ENCODE assay signal across 8 cellular contexts in the genomic region with DNA sequence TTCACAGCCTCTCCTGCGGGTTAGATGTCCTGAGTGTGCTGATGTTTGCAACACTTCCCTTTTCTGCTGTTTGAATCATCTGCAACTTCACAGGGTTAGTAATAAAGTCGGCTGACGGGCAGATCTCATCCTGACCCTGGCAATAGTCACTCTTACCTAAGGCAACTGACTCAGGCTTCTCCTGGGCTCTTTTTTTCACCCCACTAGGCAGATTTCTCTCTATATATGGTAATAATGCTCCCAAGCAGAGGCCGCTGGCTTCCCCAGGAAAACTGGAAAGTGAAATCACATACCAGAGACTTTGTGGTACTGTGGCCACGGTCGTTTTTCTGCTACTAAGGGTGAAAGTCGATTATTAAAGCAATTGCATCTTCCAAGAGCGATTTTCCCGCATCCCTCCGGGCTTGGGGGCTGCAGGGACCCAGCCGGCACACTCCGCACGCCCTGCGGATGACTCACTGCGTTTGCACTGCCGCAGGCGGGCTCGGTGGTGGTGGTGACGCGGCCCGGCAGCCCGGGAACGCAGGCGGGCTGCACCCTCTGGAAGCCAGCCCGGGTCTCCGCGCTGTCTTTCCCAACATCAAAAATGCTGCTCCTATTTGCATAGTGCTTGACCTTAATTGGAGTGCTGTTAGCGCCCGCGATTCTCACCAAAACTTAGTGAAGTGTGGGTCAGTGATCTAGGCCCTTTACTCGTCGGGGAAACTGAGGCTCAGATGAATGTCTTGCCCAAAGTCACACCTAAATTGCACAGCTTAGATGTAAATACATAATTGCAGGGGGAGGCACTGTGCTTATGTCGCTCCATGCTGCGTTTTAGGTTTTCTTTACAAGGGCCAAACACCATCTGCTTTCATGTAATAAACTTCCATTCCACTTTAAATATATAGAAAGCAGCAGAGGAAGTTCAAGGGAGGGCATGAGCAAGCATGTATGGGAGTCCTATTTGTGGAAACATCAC. TPM values are rescaled to one million over a fixed set of nuclear protein-coding genes. Genes with fewer than 3 reads are reported as not detected.
DNase-seq lines count a peak whose midpoint lies in the region; ATAC-seq, FAIRE-seq and TF ChIP-seq lines count a peak whose summit lies in the region.

No MANE protein-coding gene starts in this region.

- peak; percentile 95 for DNase-seq in Daoy (ENCODE audit: low read depth)
- peak; percentile 74 for DNase-seq in H7
- peak; percentile 45 for DNase-seq in NCI-H1105 treated with DMSO at 0.1 percent for 48 hours (lab: John Stamatoyannopoulos, UW)
- peak; percentile 35 for DNase-seq in activated CD4-positive, CD25-positive, alpha-beta regulatory T cell treated with anti-CD3 and anti-CD28 coated beads, Interleukin-2, amount 50 U/mL, for 72 hours
- peak; percentile 66 to 73 for DNase-seq in H1 (ENCODE audit: low read depth in 1 of 2, low spot score in 2 of 2)
- DNase-seq in medulla oblongata (ENCODE audit: extremely low spot score) = peak; percentile 38
- peak; percentile 36 for DNase-seq in stimulated activated naive B cell treated with anti-CD40 and anti-IgM and Interleukin-4, amounts not matched to agents 10 μg/mL and 1 μg/mL and 100 μg/mL, for 72 hours
- DNase-seq in NCI-H187 (lab: John Stamatoyannopoulos, UW) = no peak

- H3K36me3 Mint-ChIP-seq in stimulated activated naive B cell treated with anti-CD40 and anti-IgM and Interleukin-4, amounts not matched to agents 10 μg/mL and 1 μg/mL and 100 μg/mL, for 72 hours = peaks cover 0 to 3% of the 10 kb centered on the region in 2 donors

- FAIRE-seq in H1 (lab: Jason Lieb, UNC) = no peak

- H3K79me2 ChIP-seq in H1 (ENCODE audit: control insufficient read depth in 1 of 2, insufficient read depth in 2 of 2, low read length in 2 of 2) = no peaks in the 10 kb centered on the region

- H4K5ac ChIP-seq in H1 (ENCODE audit: insufficient read length, low read depth, low read length) = no peak overlapping the region

- H2BK5ac ChIP-seq in H1 (ENCODE audit: low read depth, low read length) = no peak overlapping the region

- peaks cover 6 to 12% (median 9%) of the 10 kb centered on the region in 4 experiments; a peak in 6 of 7 replicates for H3K4me1 ChIP-seq in H1 (replicated peaks in 1 of 4; ENCODE audit: control insufficient read depth in 3 of 4, insufficient read depth in 4 of 4, low read length in 3 of 4)

- H3K9me3 ChIP-seq in H1 (ENCODE audit: insufficient read depth in 2 of 2, low read depth in 1 of 2, low read length in 1 of 2) = no peaks in the 10 kb centered on the region

- no peaks in the 10 kb centered on the region for H3K79me1 ChIP-seq in H1 (ENCODE audit: low read depth, low read length)

- peak; percentile 51 to 67; a peak in 2 of 3 replicates for TF ChIP-seq POLR2A in H1 (IDR thresholded peaks at IDR 0.05; ENCODE audit: control extremely low read depth in 1 of 2, low read depth in 2 of 2, low read length in 2 of 2)

- H3K36me3 ChIP-seq in H7 (replicated peaks; ENCODE audit: control insufficient read depth, insufficient read depth, low read length) (no peaks in the 10 kb centered on the region), H1 (ENCODE audit: control insufficient read depth in 2 of 4, insufficient read depth in 4 of 4, low read length in 3 of 4) (no peaks in the 10 kb centered on the region)

- H3K9ac ChIP-seq in H1 (replicated peaks in 1 of 4; ENCODE audit: extremely low read depth in 1 of 4, low read depth in 3 of 4, low read length in 3 of 4) = peak overlapping the region in 2 of 4 experiments; percentile 10 to 61; a peak in 3 of 7 replicates

- H3K9me3 Mint-ChIP-seq in stimulated activated naive B cell treated with anti-CD40 and anti-IgM and Interleukin-4, amounts not matched to agents 10 μg/mL and 1 μg/mL and 100 μg/mL, for 72 hours = peaks cover 0 to 3% of the 10 kb centered on the region in 2 donors

- H3K27ac ChIP-seq in H1 (ENCODE audit: low read depth, low read length) = no peak overlapping the region

- no peak overlapping the region for H3K14ac ChIP-seq in H1 (ENCODE audit: insufficient read length)

- H3K4ac ChIP-seq in H1 (replicated peaks; ENCODE audit: insufficient read length, low read depth, low read length) = no peak overlapping the region

- H3K23ac ChIP-seq in H1 (ENCODE audit: insufficient read length) = no peak overlapping the region

- peak overlapping the region; percentile 92 for H2AFZ ChIP-seq in H1 (ENCODE audit: low read length)

- WGBS in H1 (ENCODE audit: extremely low coverage in 1 of 2, insufficient coverage in 1 of 2, insufficient read length in 1 of 2, insufficient replicate concordance in 2 of 2, low coverage in 1 of 2, low lambda C conversion rate in 2 of 2, missing lambda C conversion rate in 1 of 2), 2 experiments = 18% methylated on average over 34 of the region's 34 CpGs; no CpG with 5 or more reads in 1 of the 2 experiments

- TF ChIP-seq EP300 in H1 (IDR thresholded peaks at IDR 0.05; ENCODE audit: borderline replicate concordance in 1 of 2, low read depth in 2 of 2, low read length in 2 of 2) = no peak

- H4K20me1 ChIP-seq in H1 (replicated peaks in 1 of 2; ENCODE audit: control insufficient read depth in 1 of 2, insufficient read depth in 2 of 2, low read length in 2 of 2) = no peaks in the 10 kb centered on the region

- H3K23me2 ChIP-seq in H1 (ENCODE audit: low read depth, low read length) = 0 out of 2 replicates have a peak, but pooled peaks cover 2% of the 10 kb centered on the region

- H2BK12ac ChIP-seq in H1 (ENCODE audit: low read depth, low read length) = peak overlapping the region; percentile 3; the same call in 1 of the 2 replicates

- CTCF ChIA-PET in H1 (lab: Charles Lee; ENCODE audit: partially characterized antibody) = interaction anchor here (1.0 to 1.6 kb wide), 2 partner anchors 24 to 210 kb away, joined by 3 to 5 read pairs; no protein-coding TSS in a partner anchor

- H2BK15ac ChIP-seq in H1 (ENCODE audit: low read length) = 0 out of 2 replicates have a peak overlapping the region, but pooled peaks have one; percentile 73

- H2BK20ac ChIP-seq in H1 (ENCODE audit: low read length) = no peak overlapping the region

- H3K4me3 Mint-ChIP-seq in stimulated activated naive B cell treated with anti-CD40 and anti-IgM and Interleukin-4, amounts not matched to agents 10 μg/mL and 1 μg/mL and 100 μg/mL, for 72 hours = peak overlapping the region; percentile 75 to 78

- H3K27me3 Mint-ChIP-seq in stimulated activated naive B cell treated with anti-CD40 and anti-IgM and Interleukin-4, amounts not matched to agents 10 μg/mL and 1 μg/mL and 100 μg/mL, for 72 hours = peaks cover 23 to 28% of the 10 kb centered on the region in 2 donors

- peak overlapping the region; percentile 40 for H3K18ac ChIP-seq in H1 (ENCODE audit: extremely low read depth, low read length)

- ATAC-seq in stimulated activated naive B cell treated with anti-CD40 and anti-IgM and Interleukin-4, amounts not matched to agents 10 μg/mL and 1 μg/mL and 100 μg/mL, for 72 hours (replicated peaks) = peak; percentile 93 to 94

- peak overlapping the region; percentile 61 to 62 for H3K4me2 ChIP-seq in H1 (ENCODE audit: insufficient read depth in 1 of 2, low read depth in 2 of 2, low read length in 2 of 2)

- peak; percentile 13 to 22; a peak in 3 of 4 replicates for TF ChIP-seq RAD21 in H1 (IDR thresholded peaks at IDR 0.05 in 1 of 2, conservative IDR thresholded peaks at IDR 0.05 in 1 of 2; ENCODE audit: low read depth in 2 of 2, low read length in 2 of 2)

- peak overlapping the region; percentile 64; the same call in 1 of the 2 replicates for H4K8ac ChIP-seq in H1 (ENCODE audit: extremely low read depth, insufficient read depth, low read length)

- H4K91ac ChIP-seq in H1 (replicated peaks; ENCODE audit: insufficient read length, low read length) = no peak overlapping the region

- peak overlapping the region; percentile 59 for H3K27ac Mint-ChIP-seq in stimulated activated naive B cell treated with anti-CD40 and anti-IgM and Interleukin-4, amounts not matched to agents 10 μg/mL and 1 μg/mL and 100 μg/mL, for 72 hours

- H2AK5ac ChIP-seq in H1 (ENCODE audit: low read depth, low read length) = no peak overlapping the region; the same call in 1 of the 2 replicates

- no peak overlapping the region for H3K56ac ChIP-seq in H1 (replicated peaks; ENCODE audit: insufficient read length, low read depth, low read length)

- H3K4me1 Mint-ChIP-seq in stimulated activated naive B cell treated with anti-CD40 and anti-IgM and Interleukin-4, amounts not matched to agents 10 μg/mL and 1 μg/mL and 100 μg/mL, for 72 hours = peaks cover 12 to 32% of the 10 kb centered on the region in 2 donors

- POLR2A ChIA-PET in H1 (lab: Charles Lee; ENCODE audit: partially characterized antibody) = interaction anchor here (0.6 to 1.0 kb wide), 2 partner anchors 11 to 150 kb away, joined by 3 to 4 read pairs; no protein-coding TSS in a partner anchor

- H2BK120ac ChIP-seq in H1 (replicated peaks; ENCODE audit: low read depth, low read length) = no peak overlapping the region

- no peaks in the 10 kb centered on the region for H3K27me3 ChIP-seq in H7 (ENCODE audit: control insufficient read depth, insufficient read depth, low read length)
- no peaks in the 10 kb centered on the region for H3K27me3 ChIP-seq in H1 (replicated peaks in 1 of 4; ENCODE audit: control insufficient read depth in 3 of 4, extremely low read depth in 1 of 4, insufficient read depth in 3 of 4, low read length in 3 of 4)

- H3K4me3 ChIP-seq in H7 (ENCODE audit: insufficient read depth, low read depth, low read length) (peak overlapping the region; percentile 31), H1 (ENCODE audit: extremely low read depth in 1 of 4, insufficient read depth in 2 of 4, low read depth in 3 of 4, low read length in 4 of 4) (peak overlapping the region; percentile 16 to 52 (median 30); a peak in 5 of 8 replicates)

- TF ChIP-seq CTCF in H1 (IDR thresholded peaks at IDR 0.05; ENCODE audit: control extremely low read depth in 1 of 3, insufficient read depth in 1 of 3, low read depth in 1 of 3, low read length in 3 of 3) = no peak

TF ChIP-seq in H1, 55 proteins besides CTCF, POLR2A, EP300 and RAD21 (continues in another document):
- peak; percentile 86 for TF ChIP-seq ASH2L (IDR thresholded peaks at IDR 0.05; ENCODE audit: low read length)
- no peak for TF ChIP-seq FOSL1 (IDR thresholded peaks at IDR 0.05; ENCODE audit: insufficient read depth, low read depth, low read length)
- no peak for TF ChIP-seq KDM1A (IDR thresholded peaks at IDR 0.05; ENCODE audit: borderline replicate concordance, low read length)
- no peak for TF ChIP-seq RBBP5 (IDR thresholded peaks at IDR 0.05; ENCODE audit: borderline replicate concordance, low read depth, low read length)

RNA-seq across cellular contexts. Expression of a gene that starts 47.6 kb away (rescaled TPM):
- 534 and 586 TPM in 2 replicates for total RNA-seq in Daoy (2014; rRNA removed; shearing (Covaris generic))
- 269 and 367 TPM in 2 replicates for total RNA-seq in H7 (2014; rRNA removed; shearing (Covaris generic))
- 282 and 321 TPM in 2 replicates for total RNA-seq in H1 (2021; fragmentation: NEBNext Ultra II Directional; extraction: Animal tissue kit (Norgen Biotek cat#: 25700))
- 57.1 and 82.7 TPM in 2 replicates for polyA plus RNA-seq in H1 (2011; rRNA removed)
- 151 TPM for polyA plus RNA-seq in H1 (2011; cell fraction: cytosol; rRNA removed)
- 32.8 TPM for polyA plus RNA-seq in H1 (2011; cell fraction: nucleus; rRNA removed)
- polyA plus RNA-seq in H1 (2012, experiment 1 of 2) = 119 to 215 TPM (median 141 TPM) in 4 replicates
- 15.1 TPM for polyA plus RNA-seq in H1 (2012, experiment 2 of 2)
- polyA plus RNA-seq in H1 (2013, experiment 1 of 2) = 579 TPM
- 609 TPM for polyA plus RNA-seq in H1 (2013, experiment 2 of 2)
- 93.1 and 146 TPM in 2 replicates for polyA minus RNA-seq in H1 (2011; rRNA and poly(A)+ RNA removed)
- polyA minus RNA-seq in H1 (2011; cell fraction: cytosol; rRNA and poly(A)+ RNA removed) = 99.0 TPM
- polyA minus RNA-seq in H1 (2011; cell fraction: nucleus; rRNA and poly(A)+ RNA removed) = 131 TPM

Comparison
In these comparisons a context has a peak if more than half of its experiments do, and no peak if none do; other contexts are left out.
1. DNase-seq: peak in Daoy (single experiment), H7 (single experiment), NCI-H1105 treated with DMSO at 0.1 percent for 48 hours (single experiment), activated CD4-positive, CD25-positive, alpha-beta regulatory T cell treated with anti-CD3 and anti-CD28 coated beads, Interleukin-2, amount 50 U/mL, for 72 hours (single experiment), H1 (2 of 2), medulla oblongata (single experiment) and stimulated activated naive B cell treated with anti-CD40 and anti-IgM and Interleukin-4, amounts not matched to agents 10 μg/mL and 1 μg/mL and 100 μg/mL, for 72 hours (single experiment); none in NCI-H187 (0 of 2).